In the genomic region with DNA sequence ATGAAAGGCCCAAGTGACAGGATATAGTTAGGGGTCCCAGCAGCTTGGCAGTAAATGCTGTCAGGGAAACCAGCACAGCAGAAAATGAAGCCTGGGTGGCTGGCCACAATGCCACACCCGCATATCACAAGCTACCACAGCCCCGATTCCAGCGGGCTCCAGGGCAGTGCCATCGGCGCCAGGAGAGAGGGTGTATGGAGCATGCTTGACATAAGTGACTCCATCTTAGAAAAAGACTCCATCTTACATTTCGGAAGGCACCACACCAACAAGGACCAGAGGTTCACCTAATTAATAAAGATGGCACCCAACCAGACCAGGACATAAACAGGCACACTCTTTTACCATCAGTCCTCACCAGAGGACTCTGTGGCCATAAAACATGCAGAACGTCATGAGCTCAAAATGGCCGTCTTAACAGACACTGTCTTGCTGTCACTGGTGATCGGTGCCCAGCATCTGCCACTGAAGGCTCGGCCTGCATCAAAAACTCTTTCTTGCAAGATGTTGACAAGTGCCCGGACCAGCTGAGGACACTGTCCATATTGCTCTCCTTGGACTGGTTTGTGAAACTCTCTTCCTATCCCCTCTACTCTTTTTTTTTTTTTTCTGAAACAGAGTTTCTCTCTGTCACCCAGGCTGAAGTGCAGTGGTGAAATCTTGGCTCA, we compare ENCODE assay signal across 26 cellular contexts.
A peak's percentile ranks its signal among the peaks of the same experiment; 100 is the strongest.
DNase-seq lines count a peak whose midpoint lies in the region; ATAC-seq, FAIRE-seq and TF ChIP-seq lines count a peak whose summit lies in the region.
"Had no signal": no experiment of that assay in that cellular context is flagged by ENCODE, and none has a peak within 500 bp of the region (broad histone marks: within the 10 kb centered on the region; RNA-seq: fewer than 3 reads in every experiment).

No MANE protein-coding gene starts in this region.

- no peak overlapping the region; a peak in 1 of 4 replicates for H4K8ac ChIP-seq in IMR-90 (ENCODE audit: low read depth in 2 of 2, low read length in 2 of 2)

- H2AFZ ChIP-seq in IMR-90 (replicated peaks; ENCODE audit: low read length, poor library complexity) (no peak overlapping the region), K562 (ENCODE audit: low read depth, low read length) (no peak overlapping the region)

- no peak overlapping the region for H3K23ac ChIP-seq in IMR-90 (ENCODE audit: low read depth, low read length)

- no peak overlapping the region for H3K18ac ChIP-seq in IMR-90 (ENCODE audit: low read depth, low read length)

- no peak for TF ChIP-seq RAD21 in IMR-90 (IDR thresholded peaks at IDR 0.05; ENCODE audit: low read length)
- no peak for TF ChIP-seq RAD21 in K562 (CRISPR knock-in tag; conservative IDR thresholded peaks at IDR 0.05 in 1 of 2, IDR thresholded peaks at IDR 0.05 in 1 of 2)

- H3K9me3 ChIP-seq in IMR-90 (ENCODE audit: control insufficient read depth, insufficient read depth, low read length) (no peaks in the 10 kb centered on the region), K562 (replicated peaks; ENCODE audit: control insufficient read depth, insufficient read depth, low read depth, low read length) (no peaks in the 10 kb centered on the region)
- H3K9me3 ChIP-seq: BE2C, MG63 had no signal

- H4K91ac ChIP-seq in IMR-90 (ENCODE audit: insufficient read depth, low read depth, low read length), result peak overlapping the region; percentile 93; the same call in 1 of the 2 replicates

- H3K27ac Mint-ChIP-seq in activated CD8-positive, alpha-beta T cell treated with anti-CD3 and anti-CD28 coated beads, Interleukin-2, amount 10 ng/mL, durations not matched to agents 7 days and 5 days, result peak overlapping the region; percentile 60
- H3K27ac Mint-ChIP-seq in activated CD8-positive, alpha-beta T cell treated with anti-CD3 and anti-CD28 coated beads for 36 hours, result no peak overlapping the region
- H3K27ac Mint-ChIP-seq: GM23338, H9 had no signal

- TF ChIP-seq POLR2A in IMR-90 (IDR thresholded peaks at IDR 0.05; ENCODE audit: low read depth, low read length) (no peak), K562 (conservative IDR thresholded peaks at IDR 0.05) (no peak)

- peaks cover 3% of the 10 kb centered on the region for H3K9me3 Mint-ChIP-seq in activated CD8-positive, alpha-beta T cell treated with anti-CD3 and anti-CD28 coated beads, Interleukin-2, amount 10 ng/mL, durations not matched to agents 7 days and 5 days (ENCODE audit: insufficient read depth)
- H3K9me3 Mint-ChIP-seq in activated CD8-positive, alpha-beta T cell treated with anti-CD3 and anti-CD28 coated beads for 36 hours, result peaks cover 2% of the 10 kb centered on the region
- H3K9me3 Mint-ChIP-seq: H9 had no signal

- TF ChIP-seq CTCF in activated CD8-positive, alpha-beta T cell treated with anti-CD3 and anti-CD28 coated beads for 36 hours (IDR thresholded peaks at IDR 0.05), result no peak
- TF ChIP-seq CTCF in IMR-90 (conservative IDR thresholded peaks at IDR 0.05; ENCODE audit: low read depth, low read length), result no peak
- no peak for TF ChIP-seq CTCF in K562 (IDR thresholded peaks at IDR 0.05 in 2 of 3, conservative IDR thresholded peaks at IDR 0.05 in 1 of 3; ENCODE audit: insufficient read depth in 2 of 3, low read depth in 1 of 3, low read length in 3 of 3)

- no peak for FAIRE-seq in K562 (lab: Jason Lieb, UNC)
- FAIRE-seq: GM18507, RCC 7860 had no signal

- peak overlapping the region; percentile 86 for H3K4ac ChIP-seq in IMR-90 (ENCODE audit: low read depth, low read length)

- H3K4me2 ChIP-seq in IMR-90 (ENCODE audit: low read depth, low read length) (no peak overlapping the region), K562 (ENCODE audit: insufficient read depth, low read length) (no peak overlapping the region)
- H3K4me2 ChIP-seq: GM23338 had no signal

- no peak overlapping the region for H3K27ac ChIP-seq in IMR-90 (ENCODE audit: insufficient read depth, low read length)
- no peak overlapping the region for H3K27ac ChIP-seq in K562 (ENCODE audit: extremely low read depth, low read depth, low read length)

- H3K4me3 Mint-ChIP-seq in activated CD8-positive, alpha-beta T cell treated with anti-CD3 and anti-CD28 coated beads, Interleukin-2, amount 10 ng/mL, durations not matched to agents 7 days and 5 days, result no peak overlapping the region
- H3K4me3 Mint-ChIP-seq in activated CD8-positive, alpha-beta T cell treated with anti-CD3 and anti-CD28 coated beads for 36 hours, result no peak overlapping the region
- H3K4me3 Mint-ChIP-seq: GM23338, H9 had no signal

- H3K9ac ChIP-seq in IMR-90 (ENCODE audit: low read depth, low read length), result no peak overlapping the region
- H3K9ac ChIP-seq in K562 (ENCODE audit: insufficient read depth in 1 of 2, low read depth in 2 of 2, low read length in 2 of 2), result no peak overlapping the region

- dilution Hi-C loops in IMR-90 (cut with HindIII; ENCODE audit: low sequenced_read_pairs, unreplicated experiment), result no loop called here

- DNase-seq in activated CD8-positive, alpha-beta T cell treated with anti-CD3 and anti-CD28 coated beads, Interleukin-2, amount 10 ng/mL, durations not matched to agents 7 days and 5 days, result no peak
- DNase-seq in activated CD8-positive, alpha-beta T cell treated with anti-CD3 and anti-CD28 coated beads for 36 hours, result no peak
- no peak for DNase-seq in IMR-90
- DNase-seq in K562 (ENCODE audit: extremely low read depth in 1 of 4, low spot score in 3 of 4), result no peak
- peak; percentile 51 for DNase-seq in sciatic nerve (ENCODE audit: low spot score)
- DNase-seq in SW 1271 (lab: John Stamatoyannopoulos, UW), result no peak
- DNase-seq in amygdala (lab: John Stamatoyannopoulos, UW), result no peak
- DNase-seq: 8988T; ACHN; BE2C; CD4-positive, CD25-positive, alpha-beta regulatory T cell; DMS153; H9; MG63; NCI-H1105 treated with DMSO at 0.1 percent for 48 hours; NCI-H146; NCI-H1930; NCI-H2107; NCI-H446; NCI-H524 treated with DMSO at 0.1 percent for 48 hours; NCI-H774; SIG-M5 had no signal

- no peak for ATAC-seq in activated CD8-positive, alpha-beta T cell treated with anti-CD3 and anti-CD28 coated beads, Interleukin-2, amount 10 ng/mL, durations not matched to agents 7 days and 5 days
- no peak for ATAC-seq in activated CD8-positive, alpha-beta T cell treated with anti-CD3 and anti-CD28 coated beads for 36 hours
- ATAC-seq in IMR-90 (ENCODE audit: low read depth) (no peak), K562 (no peak), sciatic nerve (no peak), GM18867 (IDR thresholded peaks at IDR 0.05; ENCODE audit: unreplicated experiment) (no peak)
- ATAC-seq: GM23338 had no signal

- peak overlapping the region; percentile 90 for H2BK120ac ChIP-seq in IMR-90 (ENCODE audit: low read depth, low read length)

- H3K79me1 ChIP-seq in IMR-90 (ENCODE audit: low read depth in 1 of 2, low read length in 2 of 2), result no peaks in the 10 kb centered on the region

- H3K4me3 ChIP-seq in IMR-90 (ENCODE audit: insufficient read depth, low read depth, low read length) (no peak overlapping the region), K562 (no peak overlapping the region)
- H3K4me3 ChIP-seq: GM23338, MG63 had no signal

- H3K14ac ChIP-seq in IMR-90 (replicated peaks; ENCODE audit: low read depth, low read length), result no peak overlapping the region

- no peak overlapping the region for H4K5ac ChIP-seq in IMR-90 (ENCODE audit: low read depth, low read length)

- WGBS in IMR-90 (ENCODE audit: extremely low coverage in 2 of 2, insufficient read length in 1 of 2), 2 experiments, result 97% methylated on average over 4 of the region's 11 CpGs; no CpG with 5 or more reads in 1 of the 2 experiments
- 3% methylated on average over 10 of the region's 11 CpGs for WGBS in K562 (ENCODE audit: insufficient coverage, low coverage, missing lambda C conversion rate)

- in situ Hi-C loops in IMR-90 (cut with MboI; ENCODE audit: low sequenced_read_pairs) (no loop called here), K562 (cut with MboI) (loop anchor here (25.0 kb wide), 1 partner anchor 634 kb away; no protein-coding TSS in a partner anchor)

- peaks cover 12% of the 10 kb centered on the region for H3K36me3 Mint-ChIP-seq in activated CD8-positive, alpha-beta T cell treated with anti-CD3 and anti-CD28 coated beads, Interleukin-2, amount 10 ng/mL, durations not matched to agents 7 days and 5 days (ENCODE audit: low read depth)
- no peaks in the 10 kb centered on the region for H3K36me3 Mint-ChIP-seq in activated CD8-positive, alpha-beta T cell treated with anti-CD3 and anti-CD28 coated beads for 36 hours (ENCODE audit: low read depth)
- H3K36me3 Mint-ChIP-seq: CD4-positive, CD25-positive, alpha-beta regulatory T cell had no signal

- H2BK5ac ChIP-seq in IMR-90 (ENCODE audit: low read depth, low read length, poor library complexity, severe bottlenecking), result no peak overlapping the region

- peaks cover 6% of the 10 kb centered on the region for H3K4me1 ChIP-seq in IMR-90 (ENCODE audit: control insufficient read depth, insufficient read depth, low read length)
- H3K4me1 ChIP-seq in K562 (replicated peaks in 1 of 2; ENCODE audit: control insufficient read depth in 2 of 2, insufficient read depth in 2 of 2, low read length in 2 of 2), result no peaks in the 10 kb centered on the region
- H3K4me1 ChIP-seq: BE2C had no signal

- POLR2A ChIA-PET in activated CD8-positive, alpha-beta T cell treated with anti-CD3 and anti-CD28 coated beads, Interleukin-2, amount 10 ng/mL, durations not matched to agents 7 days and 5 days (lab: Charles Lee), result no interaction called here
- POLR2A ChIA-PET in activated CD8-positive, alpha-beta T cell treated with anti-CD3 and anti-CD28 coated beads for 36 hours (lab: Charles Lee), result no interaction called here
- POLR2A ChIA-PET in IMR-90 (lab: Charles Lee; ENCODE audit: unreplicated experiment), result no interaction called here
- POLR2A ChIA-PET in K562 (lab: Yijun Ruan, JAX), result interaction anchor here (0.6 kb wide), 1 partner anchor 27 kb away, joined by 3 read pairs; no protein-coding TSS in a partner anchor

- H3K56ac ChIP-seq in IMR-90 (ENCODE audit: extremely low read depth, insufficient read depth, low read length), result no peak overlapping the region

- no peaks in the 10 kb centered on the region; the same call in 1 of the 2 replicates for H3K27me3 ChIP-seq in IMR-90 (ENCODE audit: control insufficient read depth, insufficient read depth, low read length)
- H3K27me3 ChIP-seq in K562 (ENCODE audit: control insufficient read depth in 2 of 2, insufficient read depth in 2 of 2, low read length in 2 of 2), result peaks cover 0 to 13% of the 10 kb centered on the region in 2 experiments
- H3K27me3 ChIP-seq: BE2C, MG63 had no signal

- H3K36me3 ChIP-seq in IMR-90 (ENCODE audit: control insufficient read depth, insufficient read depth, low read length) (no peaks in the 10 kb centered on the region), K562 (ENCODE audit: control insufficient read depth, insufficient read depth, low read length) (no peaks in the 10 kb centered on the region)
- H3K36me3 ChIP-seq: BE2C, MG63 had no signal

- H2AK9ac ChIP-seq in IMR-90 (replicated peaks; ENCODE audit: low read depth, low read length, poor library complexity), result peak overlapping the region; percentile 75

- H4K20me1 ChIP-seq in IMR-90 (ENCODE audit: insufficient read depth, low read length) (no peaks in the 10 kb centered on the region), K562 (replicated peaks; ENCODE audit: control insufficient read depth, insufficient read depth, low read length) (no peaks in the 10 kb centered on the region)

- H2BK15ac ChIP-seq in IMR-90 (ENCODE audit: low read depth, low read length), result peak overlapping the region; percentile 22; the same call in 1 of the 3 replicates

- TF ChIP-seq EP300 in K562 (IDR thresholded peaks at IDR 0.05; ENCODE audit: low read length), result no peak

- H2BK20ac ChIP-seq in IMR-90 (ENCODE audit: low read depth, low read length), result peak overlapping the region; percentile 88; the same call in 1 of the 2 replicates

- BruUV-seq in IMR-90 (replicated peaks; lab: Mats Ljungman, UMichigan), result no TSS peak
- no TSS peak for BruUV-seq in K562 (replicated peaks; lab: Mats Ljungman, UMichigan)

- H2AK5ac ChIP-seq in IMR-90 (ENCODE audit: low read depth, low read length), result peak overlapping the region; percentile 37

- peaks cover 53% of the 10 kb centered on the region for H3K4me1 Mint-ChIP-seq in activated CD8-positive, alpha-beta T cell treated with anti-CD3 and anti-CD28 coated beads, Interleukin-2, amount 10 ng/mL, durations not matched to agents 7 days and 5 days (ENCODE audit: low read depth)
- H3K4me1 Mint-ChIP-seq in activated CD8-positive, alpha-beta T cell treated with anti-CD3 and anti-CD28 coated beads for 36 hours (ENCODE audit: low read depth), result peaks cover 33% of the 10 kb centered on the region
- H3K4me1 Mint-ChIP-seq: GM23338 had no signal

- intact Hi-C loops in activated CD8-positive, alpha-beta T cell treated with anti-CD3 and anti-CD28 coated beads for 36 hours (cut with micrococcal nuclease), result no loop called here
- intact Hi-C loops in IMR-90 (cut with micrococcal nuclease), result no loop called here
- intact Hi-C loops in K562 (cut with micrococcal nuclease), result no loop called here
- intact Hi-C loops in sciatic nerve (cut with DNase I), result no loop called here

- H3K9me1 ChIP-seq in IMR-90 (ENCODE audit: insufficient read depth, low read length), result peaks cover 13% of the 10 kb centered on the region; the same call in 1 of the 2 replicates
- H3K9me1 ChIP-seq in K562 (ENCODE audit: control insufficient read depth, insufficient read depth, low read length), result no peaks in the 10 kb centered on the region

- CTCF ChIA-PET in activated CD8-positive, alpha-beta T cell treated with anti-CD3 and anti-CD28 coated beads, Interleukin-2, amount 10 ng/mL, durations not matched to agents 7 days and 5 days (lab: Charles Lee), result interaction anchor here (1.0 kb wide), 1 partner anchor 10 kb away, joined by 5 read pairs; no protein-coding TSS in a partner anchor
- CTCF ChIA-PET in activated CD8-positive, alpha-beta T cell treated with anti-CD3 and anti-CD28 coated beads for 36 hours (lab: Charles Lee), result interaction anchor here (0.9 kb wide), 1 partner anchor 17 kb away, joined by 3 read pairs; no protein-coding TSS in a partner anchor
- CTCF ChIA-PET in IMR-90 (lab: Yijun Ruan, JAX) (no interaction called here), K562 (lab: Yijun Ruan, JAX; ENCODE audit: low intra/inter-chr PET ratio) (no interaction called here)

- H3K27me3 Mint-ChIP-seq in activated CD8-positive, alpha-beta T cell treated with anti-CD3 and anti-CD28 coated beads, Interleukin-2, amount 10 ng/mL, durations not matched to agents 7 days and 5 days (ENCODE audit: low read depth), result no peaks in the 10 kb centered on the region
- no peaks in the 10 kb centered on the region for H3K27me3 Mint-ChIP-seq in activated CD8-positive, alpha-beta T cell treated with anti-CD3 and anti-CD28 coated beads for 36 hours

- no peaks in the 10 kb centered on the region for H3K79me2 ChIP-seq in K562 (ENCODE audit: control insufficient read depth, insufficient read depth, low read length)

Comparison
In these comparisons a context has a peak if more than half of its experiments do, and no peak if none do; other contexts are left out.
1. CTCF ChIA-PET loops: an anchor here in activated CD8-positive, alpha-beta T cell treated with anti-CD3 and anti-CD28 coated beads, Interleukin-2, amount 10 ng/mL, durations not matched to agents 7 days and 5 days (1.0 kb wide) and activated CD8-positive, alpha-beta T cell treated with anti-CD3 and anti-CD28 coated beads for 36 hours (0.9 kb wide); none called in IMR-90 and K562.